In the genomic region with DNA sequence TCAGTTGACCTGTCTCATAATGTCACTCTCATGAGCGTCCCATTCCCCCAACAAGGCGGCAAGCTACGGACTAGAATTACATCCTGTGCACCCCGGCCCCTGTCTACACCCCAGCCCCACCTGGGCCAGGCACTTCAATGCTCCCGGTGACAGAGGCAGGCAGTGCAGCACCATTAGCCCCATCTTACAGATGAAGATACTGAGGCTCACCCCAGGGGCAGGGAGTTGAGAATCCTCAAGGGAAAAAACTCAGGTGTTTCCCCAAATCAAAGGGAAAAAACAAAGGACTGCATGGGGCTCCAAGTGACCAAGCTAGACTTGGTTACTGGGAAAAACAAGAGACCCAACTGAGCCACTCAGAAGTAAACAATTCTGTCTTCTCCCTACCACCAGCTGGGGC, we compare ENCODE assay signal across 18 cellular contexts.
"Had no signal": no experiment of that assay in that cellular context is flagged by ENCODE, and none has a peak within 500 bp of the region (broad histone marks: within the 10 kb centered on the region; RNA-seq: fewer than 3 reads in every experiment).

No MANE protein-coding gene starts in this region.

- H3K9me3 ChIP-seq: colonic mucosa, gastrocnemius medialis, left ventricle myocardium inferior, lower lobe of right lung, sigmoid colon had no signal

- H3K36me3 Mint-ChIP-seq: naive B cell; stimulated activated naive B cell treated with anti-CD40 and anti-IgM and Interleukin-4, amounts not matched to agents 10 μg/mL and 1 μg/mL and 100 μg/mL, for 72 hours had no signal

- H3K27me3 ChIP-seq: gastrocnemius medialis, sigmoid colon had no signal

- H3K4me3 Mint-ChIP-seq: immature natural killer cell; stimulated activated naive B cell treated with anti-CD40 and anti-IgM and Interleukin-4, amounts not matched to agents 10 μg/mL and 1 μg/mL and 100 μg/mL, for 72 hours; type B pancreatic cell had no signal

- H3K9me3 Mint-ChIP-seq: naive B cell; nephron; stimulated activated naive B cell treated with anti-CD40 and anti-IgM and Interleukin-4, amounts not matched to agents 10 μg/mL and 1 μg/mL and 100 μg/mL, for 72 hours; type B pancreatic cell had no signal

- DNase-seq: colonic mucosa; effector CD4-positive, alpha-beta T cell; gastrocnemius medialis; immature natural killer cell; kidney; left cardiac atrium; left ventricle myocardium inferior; lower lobe of right lung; mesenchymal stem cell; naive B cell; sigmoid colon; stimulated activated CD4-positive, alpha-beta T cell treated with anti-CD3 and anti-CD28 coated beads, Interleukin-2, amount 100 ng/mL, for 24 hours; stimulated activated CD4-positive, alpha-beta T cell treated with anti-CD3 and anti-CD28 coated beads, Interleukin-4, amount 100 ng/mL, for 4 hours; stimulated activated naive B cell treated with anti-CD40 and anti-IgM and Interleukin-4, amounts not matched to agents 10 μg/mL and 1 μg/mL and 100 μg/mL, for 72 hours had no signal

- H3K36me3 ChIP-seq: colonic mucosa, gastrocnemius medialis, left ventricle myocardium inferior, lower lobe of right lung, sigmoid colon had no signal

- ATAC-seq: esophagus mucosa; gastrocnemius medialis; left cardiac atrium; lower lobe of right lung; stimulated activated naive B cell treated with anti-CD40 and anti-IgM and Interleukin-4, amounts not matched to agents 10 μg/mL and 1 μg/mL and 100 μg/mL, for 72 hours had no signal

- H3K4me3 ChIP-seq: colonic mucosa, gastrocnemius medialis, left ventricle myocardium inferior, lower lobe of right lung, sigmoid colon, skin epidermis had no signal

- H3K27me3 Mint-ChIP-seq: type B pancreatic cell had no signal

- H3K27ac Mint-ChIP-seq: stimulated activated naive B cell treated with anti-CD40 and anti-IgM and Interleukin-4, amounts not matched to agents 10 μg/mL and 1 μg/mL and 100 μg/mL, for 72 hours had no signal

- H3K27ac ChIP-seq: colonic mucosa, gastrocnemius medialis, left ventricle myocardium inferior, lower lobe of right lung had no signal
